In genomic region chr1:68141079-68141800, GRCh38 we compare ENCODE assay signal across 12 cellular contexts.
A peak's percentile ranks its signal among the peaks of the same experiment; 100 is the strongest.
DNase-seq lines count a peak whose midpoint lies in the region; ATAC-seq and TF ChIP-seq lines count a peak whose summit lies in the region.
"Had no signal": no experiment of that assay in that cellular context is flagged by ENCODE, and none has a peak within 500 bp of the region (broad histone marks: within the 10 kb centered on the region; RNA-seq: fewer than 3 reads in every experiment).

No MANE protein-coding gene starts in this region.

- peak overlapping the region; percentile 30 for H3K4me2 ChIP-seq in smooth muscle cell

- H3K4me3 ChIP-seq in HAP-1 = no peak overlapping the region
- H3K4me3 ChIP-seq in ectodermal cell (ENCODE audit: insufficient read depth, low read depth, low read length) = no peak overlapping the region
- no peak overlapping the region for H3K4me3 ChIP-seq in right lobe of liver
- no peak overlapping the region for H3K4me3 ChIP-seq in smooth muscle cell

- H3K27me3 ChIP-seq in HAP-1 (ENCODE audit: low read depth) = no peaks in the 10 kb centered on the region
- H3K27me3 ChIP-seq in ectodermal cell (ENCODE audit: control insufficient read depth, insufficient read depth, low read length, poor library complexity, severe bottlenecking) = no peaks in the 10 kb centered on the region
- H3K27me3 ChIP-seq in right lobe of liver = no peaks in the 10 kb centered on the region
- H3K27me3 ChIP-seq in smooth muscle cell (ENCODE audit: low read depth) = no peaks in the 10 kb centered on the region

- ATAC-seq in right lobe of liver = no peak

- H4K20me1 ChIP-seq in smooth muscle cell (ENCODE audit: low read depth) = no peaks in the 10 kb centered on the region

- TF ChIP-seq CTCF in right lobe of liver (IDR thresholded peaks at IDR 0.05) (no peak), smooth muscle cell (IDR thresholded peaks at IDR 0.05; ENCODE audit: borderline replicate concordance, insufficient read depth, poor library complexity, severe bottlenecking) (no peak), GM10266 (IDR thresholded peaks at IDR 0.05; ENCODE audit: control insufficient read depth, insufficient read depth, low read depth, missing control alignments) (no peak)

- H3K9me3 ChIP-seq in HAP-1 = no peaks in the 10 kb centered on the region
- no peaks in the 10 kb centered on the region for H3K9me3 ChIP-seq in ectodermal cell (ENCODE audit: control insufficient read depth, low read length)
- H3K9me3 ChIP-seq in right lobe of liver = no peaks in the 10 kb centered on the region
- no peaks in the 10 kb centered on the region for H3K9me3 ChIP-seq in smooth muscle cell (replicated peaks; ENCODE audit: low read depth)

- in situ Hi-C loops in HAP-1 (cut with MboI; ENCODE audit: low sequenced_read_pairs) = no loop called here

- DNase-seq in HAP-1 (ENCODE audit: low spot score in 2 of 2) (peak; percentile 73 to 80), right lobe of liver (no peak), smooth muscle cell (lab: John Stamatoyannopoulos, UW; ENCODE audit: unreplicated experiment) (no peak), NCI-H1092 (lab: John Stamatoyannopoulos, UW) (no peak), mesenteric fat pad (ENCODE audit: low spot score) (no peak), GM10266 (ENCODE audit: extremely low spot score) (no peak)
- DNase-seq in stimulated activated CD4-positive, alpha-beta T cell treated with anti-CD3 and anti-CD28 coated beads, Interleukin-4, amount 100 ng/mL, for 4 hours = no peak
- DNase-seq: activated CD4-positive, alpha-beta T cell treated with anti-CD3 and anti-CD28 coated beads for 48 hours; NCI-H2081; SHP77; stimulated activated CD4-positive, alpha-beta T cell treated with anti-CD3 and anti-CD28 coated beads, Interleukin-15, amount 100 ng/mL, for 24 hours had no signal

- TF ChIP-seq POLR2A in right lobe of liver (IDR thresholded peaks at IDR 0.05) = no peak

- WGBS in ectodermal cell, 2 experiments = 43 to 47% methylated on average over 10 of the region's 10 CpGs
- 83% methylated on average over 6 of the region's 10 CpGs for WGBS in right lobe of liver (ENCODE audit: insufficient coverage, low coverage, low lambda C conversion rate, missing lambda C conversion rate)
- 57% methylated on average over 10 of the region's 10 CpGs for WGBS in smooth muscle cell (ENCODE audit: low lambda C conversion rate)

- H3F3A ChIP-seq in smooth muscle cell (ENCODE audit: low read depth) = peaks cover 26% of the 10 kb centered on the region

- H2AFZ ChIP-seq in smooth muscle cell (ENCODE audit: low read depth) = no peak overlapping the region

- H3K9ac ChIP-seq in smooth muscle cell (ENCODE audit: low read depth) = peak overlapping the region; percentile 46

- H3K27ac ChIP-seq in ectodermal cell (ENCODE audit: insufficient read depth, low read depth, low read length, poor library complexity, severe bottlenecking) (peak overlapping the region; percentile 87), right lobe of liver (peak overlapping the region in 2 of 3 donors; percentile 10 to 34), smooth muscle cell (ENCODE audit: low read depth) (peak overlapping the region; percentile 84)

- intact Hi-C loops in right lobe of liver (cut with DNase I) = no loop called here

- peaks cover 32% of the 10 kb centered on the region for H3K36me3 ChIP-seq in HAP-1 (replicated peaks)
- H3K36me3 ChIP-seq in ectodermal cell (ENCODE audit: control insufficient read depth, insufficient read depth, low read length) = peaks cover 65% of the 10 kb centered on the region
- no peaks in the 10 kb centered on the region for H3K36me3 ChIP-seq in right lobe of liver
- no peaks in the 10 kb centered on the region for H3K36me3 ChIP-seq in smooth muscle cell (ENCODE audit: low read depth)

- H3K79me2 ChIP-seq in smooth muscle cell (ENCODE audit: low read depth) = no peaks in the 10 kb centered on the region

- H3K4me1 ChIP-seq in HAP-1 (peaks cover 20% of the 10 kb centered on the region), ectodermal cell (ENCODE audit: control insufficient read depth, insufficient read depth, low read length) (peaks cover 18% of the 10 kb centered on the region), right lobe of liver (peaks cover 0 to 24% (median 15%) of the 10 kb centered on the region in 4 donors), smooth muscle cell (ENCODE audit: low read depth) (peaks cover 17% of the 10 kb centered on the region)

Comparison
In these comparisons a context has a peak if more than half of its experiments do, and no peak if none do; other contexts are left out.
1. DNase-seq: peak in HAP-1 (2 of 2); none in right lobe of liver (0 of 3), smooth muscle cell (single experiment), NCI-H1092 (single experiment), mesenteric fat pad (single experiment), GM10266 (single experiment) and stimulated activated CD4-positive, alpha-beta T cell treated with anti-CD3 and anti-CD28 coated beads, Interleukin-4, amount 100 ng/mL, for 4 hours (0 of 2).
2. H3K27ac ChIP-seq: peak in every context shown above with its lines; median percentile 87 in ectodermal cell; 84 in smooth muscle cell; 22 in right lobe of liver.